20 cellular contexts compared by ENCODE assay signal in genomic region chr11:45400594-45400993, GRCh38.
DNase-seq lines count a peak whose midpoint lies in the region; ATAC-seq and TF ChIP-seq lines count a peak whose summit lies in the region.
"Had no signal": no experiment of that assay in that cellular context is flagged by ENCODE, and none has a peak within 500 bp of the region (broad histone marks: within the 10 kb centered on the region; RNA-seq: fewer than 3 reads in every experiment).

No MANE protein-coding gene starts in this region.

- CTCF ChIA-PET in AG04449 (lab: Yijun Ruan, JAX) = interaction anchor here (1.4 to 2.2 kb wide), 3 partner anchors 12 to 256 kb away, joined by 3 to 9 read pairs (median 4); no protein-coding TSS in a partner anchor
- CTCF ChIA-PET in T-cell (lab: Charles Lee) = interaction anchor here (0.7 to 0.9 kb wide), 2 partner anchors 9 to 473 kb away, joined by 3 read pairs; no protein-coding TSS in a partner anchor

- H3K36me3 Mint-ChIP-seq in T-cell = no peaks in the 10 kb centered on the region

- POLR2A ChIA-PET in AG04449 (lab: Yijun Ruan, JAX) (interaction anchor here (1.4 kb wide), 1 partner anchor 17 kb away, joined by 5 read pairs; no protein-coding TSS in a partner anchor), T-cell (lab: Charles Lee) (no interaction called here)

- no peak overlapping the region for H3K4me3 Mint-ChIP-seq in T-cell
- H3K4me3 Mint-ChIP-seq: GM23338 had no signal

- ATAC-seq in T-cell (replicated peaks in 1 of 4) = no peak
- ATAC-seq: GM23338 had no signal

- H3K4me3 ChIP-seq in AG04449 (ENCODE audit: low read depth, low read length) (no peak overlapping the region), HFF-Myc (replicated peaks; ENCODE audit: low read depth, low read length) (no peak overlapping the region)
- H3K4me3 ChIP-seq: cardiac muscle cell, GM23338, uterus had no signal

- DNase-seq in AG04449 (ENCODE audit: low read depth, low spot score) (peak; percentile 36), HFF-Myc (ENCODE audit: extremely low read depth, low read depth) (peak; percentile 20), amniotic stem cell (lab: John Stamatoyannopoulos, UW) (peak; percentile 76), hepatic stellate cell (ENCODE audit: low spot score) (peak; percentile 37), T-cell (no peak), germinal center (ENCODE audit: low spot score) (no peak), NCI-H69 (lab: John Stamatoyannopoulos, UW) (no peak), LoVo (ENCODE audit: low spot score) (no peak)
- DNase-seq: activated CD4-positive, alpha-beta T cell treated with anti-CD3 and anti-CD28 coated beads, Interleukin-2, amount 50 U/mL, for 48 hours; activated gamma-delta T cell; BE2C; DMS79; midbrain; NCI-H1048; NCI-H446 treated with DMSO at 0.1 percent for 48 hours; stimulated activated CD4-positive, alpha-beta T cell treated with anti-CD3 and anti-CD28 coated beads, Interleukin-2, amount 100 ng/mL, for 24 hours; T-helper 2 cell; uterus had no signal

- no peaks in the 10 kb centered on the region for H3K9me3 Mint-ChIP-seq in T-cell
- H3K9me3 Mint-ChIP-seq: GM23338 had no signal

- no peak overlapping the region for H3K27ac Mint-ChIP-seq in T-cell
- H3K27ac Mint-ChIP-seq: GM23338 had no signal

- no peak for TF ChIP-seq CTCF in AG04449 (IDR thresholded peaks at IDR 0.05; ENCODE audit: insufficient read depth, low read length, missing control alignments)
- TF ChIP-seq CTCF in HFF-Myc (IDR thresholded peaks at IDR 0.05; ENCODE audit: low read depth, low read length, missing control alignments) = no peak

- H3K27me3 Mint-ChIP-seq in T-cell = peaks cover 12% of the 10 kb centered on the region in 2 donors

- H3K4me1 Mint-ChIP-seq in T-cell = no peaks in the 10 kb centered on the region

Comparison
In these comparisons a context has a peak if more than half of its experiments do, and no peak if none do; other contexts are left out.
1. DNase-seq: peak in AG04449 (single experiment), HFF-Myc (single experiment), amniotic stem cell (single experiment) and hepatic stellate cell (single experiment); none in T-cell (0 of 34), germinal center (single experiment), NCI-H69 (single experiment) and LoVo (single experiment).